ENCODE assay signal across 7 cellular contexts in genomic region chr17:50198026-50198669, GRCh38. TPM values are rescaled to one million over a fixed set of nuclear protein-coding genes. Genes with fewer than 3 reads are reported as not detected.
DNase-seq lines count a peak whose midpoint lies in the region; ATAC-seq and TF ChIP-seq lines count a peak whose summit lies in the region.

No MANE protein-coding gene starts in this region.

- peak overlapping the region; percentile 100 for H3K9ac ChIP-seq in mesenchymal stem cell (ENCODE audit: low read length)

- H4K8ac ChIP-seq in mesenchymal stem cell (ENCODE audit: low read length), result peak overlapping the region; percentile 50

- POLR2A ChIA-PET in activated B cell treated with CpG ODN at 0.5 μM for 24 hours (lab: Charles Lee), result interaction anchor here (0.5 to 1.1 kb wide), 2 partner anchors 29 to 51 kb away, joined by 5 to 6 read pairs; no protein-coding TSS in a partner anchor

- no peak overlapping the region for H2BK5ac ChIP-seq in mesenchymal stem cell (ENCODE audit: low read depth, low read length, poor library complexity, severe bottlenecking)

- H3K18ac ChIP-seq in mesenchymal stem cell (ENCODE audit: low read depth in 1 of 2, low read length in 2 of 2), result peak overlapping the region in 1 of 2 experiments; percentile 85

- no peak for ATAC-seq in activated B cell treated with CpG ODN at 0.5 μM for 24 hours (ENCODE audit: low read depth)
- ATAC-seq in stimulated activated effector memory CD8-positive, alpha-beta T cell treated with anti-CD3 and anti-CD28 coated beads, Interleukin-12 subunit alpha, Interleukin-12 subunit beta, amount 100 ng/mL, for 72 hours, result no peak
- ATAC-seq in GM18520 (IDR thresholded peaks at IDR 0.05; ENCODE audit: unreplicated experiment), result no peak

- no peak overlapping the region for H3K4me3 ChIP-seq in GM12864 (ENCODE audit: low read depth, low read length)
- H3K4me3 ChIP-seq in NB4 (ENCODE audit: low read depth, low read length), result no peak overlapping the region
- H3K4me3 ChIP-seq in mesenchymal stem cell (ENCODE audit: insufficient read depth in 1 of 2, low read depth in 1 of 2, low read length in 2 of 2), result peak overlapping the region; percentile 11 to 100

- H3K79me1 ChIP-seq in mesenchymal stem cell (replicated peaks; ENCODE audit: low read length, poor library complexity, severe bottlenecking), result peaks cover 7% of the 10 kb centered on the region

- H4K91ac ChIP-seq in mesenchymal stem cell (ENCODE audit: low read length), result no peak overlapping the region

- H3K36me3 ChIP-seq in mesenchymal stem cell (ENCODE audit: control insufficient read depth in 1 of 2, insufficient read depth in 2 of 2, low read depth in 1 of 2, low read length in 2 of 2), result peaks cover 61 to 63% of the 10 kb centered on the region in 2 experiments

- no peak overlapping the region for H2BK120ac ChIP-seq in mesenchymal stem cell (ENCODE audit: low read depth, low read length)

- 45% methylated on average over 7 of the region's 7 CpGs for WGBS in mesenchymal stem cell

- no peaks in the 10 kb centered on the region for H3K27me3 ChIP-seq in mesenchymal stem cell (ENCODE audit: control insufficient read depth in 1 of 2, insufficient read depth in 1 of 2, low read length in 2 of 2)

- no peak overlapping the region for H3K27ac Mint-ChIP-seq in activated B cell treated with CpG ODN at 0.5 μM for 24 hours
- H3K27ac Mint-ChIP-seq in chondrocyte (ENCODE audit: unreplicated experiment), result peak overlapping the region; percentile 95
- H3K27ac Mint-ChIP-seq in stimulated activated effector memory CD8-positive, alpha-beta T cell treated with anti-CD3 and anti-CD28 coated beads, Interleukin-12 subunit alpha, Interleukin-12 subunit beta, amount 100 ng/mL, for 72 hours, result no peak overlapping the region

- peaks cover 36% of the 10 kb centered on the region for H3K4me1 Mint-ChIP-seq in activated B cell treated with CpG ODN at 0.5 μM for 24 hours
- H3K4me1 Mint-ChIP-seq in chondrocyte (ENCODE audit: low read depth), result peaks cover 73% of the 10 kb centered on the region
- peaks cover 9% of the 10 kb centered on the region for H3K4me1 Mint-ChIP-seq in stimulated activated effector memory CD8-positive, alpha-beta T cell treated with anti-CD3 and anti-CD28 coated beads, Interleukin-12 subunit alpha, Interleukin-12 subunit beta, amount 100 ng/mL, for 72 hours

- DNase-seq in GM12864 (ENCODE audit: low read depth) (no peak), NB4 (ENCODE audit: low read depth) (peak; percentile 69), activated B cell treated with CpG ODN at 0.5 μM for 24 hours (peak; percentile 53), chondrocyte (ENCODE audit: low spot score) (peak; percentile 56), mesenchymal stem cell (peak; percentile 82)
- peak; percentile 29 to 76 for DNase-seq in stimulated activated effector memory CD8-positive, alpha-beta T cell treated with anti-CD3 and anti-CD28 coated beads, Interleukin-12 subunit alpha, Interleukin-12 subunit beta, amount 100 ng/mL, for 72 hours (ENCODE audit: low spot score in 2 of 2)

- no peak for TF ChIP-seq POLR2A in NB4 (IDR thresholded peaks at IDR 0.05; ENCODE audit: extremely low read depth, insufficient read length)

- peak overlapping the region; percentile 27 for H2AK5ac ChIP-seq in mesenchymal stem cell (ENCODE audit: low read length, severe bottlenecking)

- intact Hi-C loops in activated B cell treated with CpG ODN at 0.5 μM for 24 hours (cut with micrococcal nuclease), result loop anchor here (1.0 to 2.0 kb wide), 2 partner anchors 29 to 49 kb away; no protein-coding TSS in a partner anchor

- H3K4ac ChIP-seq in mesenchymal stem cell (ENCODE audit: low read depth in 1 of 2, low read length in 2 of 2), result peak overlapping the region in 1 of 2 experiments; percentile 20

- peaks cover 30% of the 10 kb centered on the region for H3K27me3 Mint-ChIP-seq in activated B cell treated with CpG ODN at 0.5 μM for 24 hours
- no peaks in the 10 kb centered on the region for H3K27me3 Mint-ChIP-seq in chondrocyte (ENCODE audit: low read depth)

- H2AFZ ChIP-seq in mesenchymal stem cell (ENCODE audit: low read depth, low read length), result no peak overlapping the region

- TF ChIP-seq CTCF in GM12864 (IDR thresholded peaks at IDR 0.05; ENCODE audit: low read depth, low read length, missing control alignments) (peak; percentile 71), NB4 (IDR thresholded peaks at IDR 0.05; ENCODE audit: low read depth, low read length) (peak; percentile 86), activated B cell treated with CpG ODN at 0.5 μM for 24 hours (IDR thresholded peaks at IDR 0.05) (no peak), chondrocyte (IDR thresholded peaks at IDR 0.05) (peak; percentile 78)

- H3K9me3 Mint-ChIP-seq in activated B cell treated with CpG ODN at 0.5 μM for 24 hours (no peaks in the 10 kb centered on the region), chondrocyte (ENCODE audit: low read depth) (no peaks in the 10 kb centered on the region)
- H3K9me3 Mint-ChIP-seq in stimulated activated effector memory CD8-positive, alpha-beta T cell treated with anti-CD3 and anti-CD28 coated beads, Interleukin-12 subunit alpha, Interleukin-12 subunit beta, amount 100 ng/mL, for 72 hours, result no peaks in the 10 kb centered on the region

- H2BK12ac ChIP-seq in mesenchymal stem cell (ENCODE audit: low read length in 2 of 2), result no peak overlapping the region

- H3K27ac ChIP-seq in mesenchymal stem cell (ENCODE audit: low read length, poor library complexity, severe bottlenecking), result peak overlapping the region; percentile 82

- H3K36me3 Mint-ChIP-seq in activated B cell treated with CpG ODN at 0.5 μM for 24 hours (ENCODE audit: low read depth), result peaks cover under 1% of the 10 kb centered on the region
- H3K36me3 Mint-ChIP-seq in chondrocyte (ENCODE audit: low read depth), result peaks cover 70% of the 10 kb centered on the region
- H3K36me3 Mint-ChIP-seq in stimulated activated effector memory CD8-positive, alpha-beta T cell treated with anti-CD3 and anti-CD28 coated beads, Interleukin-12 subunit alpha, Interleukin-12 subunit beta, amount 100 ng/mL, for 72 hours, result no peaks in the 10 kb centered on the region

- H3K9me3 ChIP-seq in mesenchymal stem cell (ENCODE audit: control insufficient read depth, low read length), result no peaks in the 10 kb centered on the region

- H3K14ac ChIP-seq in mesenchymal stem cell (ENCODE audit: low read length in 2 of 2), result peak overlapping the region in 1 of 2 experiments; percentile 89

- peak overlapping the region; percentile 66 for H3K4me3 Mint-ChIP-seq in activated B cell treated with CpG ODN at 0.5 μM for 24 hours
- peak overlapping the region; percentile 99 for H3K4me3 Mint-ChIP-seq in chondrocyte (ENCODE audit: unreplicated experiment)
- H3K4me3 Mint-ChIP-seq in stimulated activated effector memory CD8-positive, alpha-beta T cell treated with anti-CD3 and anti-CD28 coated beads, Interleukin-12 subunit alpha, Interleukin-12 subunit beta, amount 100 ng/mL, for 72 hours, result peak overlapping the region; percentile 8

- peak overlapping the region; percentile 73 for H3K4me2 ChIP-seq in mesenchymal stem cell (ENCODE audit: low read length, poor library complexity, severe bottlenecking)

- CTCF ChIA-PET in activated B cell treated with CpG ODN at 0.5 μM for 24 hours (lab: Charles Lee), result interaction anchor here (0.6 to 4.4 kb wide), 12 partner anchors 10 to 104 kb away, joined by 4 to 86 read pairs (median 6); no protein-coding TSS in a partner anchor

- no peak overlapping the region for H2BK15ac ChIP-seq in mesenchymal stem cell (ENCODE audit: low read depth, poor library complexity, severe bottlenecking)

- peak overlapping the region in 1 of 2 experiments; percentile 49 for H3K23ac ChIP-seq in mesenchymal stem cell (ENCODE audit: low read length in 2 of 2)

- H3K4me1 ChIP-seq in mesenchymal stem cell (ENCODE audit: control insufficient read depth, insufficient read depth, low read depth, low read length), result peaks cover 47% of the 10 kb centered on the region

RNA-seq across cellular contexts. Expression of gene COL1A1, which starts 3.3 kb away (rescaled TPM):
- 8.8 and 9.2 TPM in 2 replicates for total RNA-seq in activated B cell treated with CpG ODN at 0.5 μM for 24 hours
- total RNA-seq in chondrocyte, result 34,852 to 36,120 TPM (median 35,333 TPM) in 3 replicates
- polyA plus RNA-seq in mesenchymal stem cell (2013, experiment 1 of 2), result 4,381 TPM
- polyA plus RNA-seq in mesenchymal stem cell (2013, experiment 2 of 2), result 4,150 TPM

RNA-seq across cellular contexts. Expression of gene SGCA, which starts 32.3 kb away (rescaled TPM):
- 1.7 and 2.2 TPM in 2 replicates for total RNA-seq in activated B cell treated with CpG ODN at 0.5 μM for 24 hours
- 0.85 to 5.5 TPM (median 1.3 TPM) in 3 replicates for total RNA-seq in chondrocyte
- polyA plus RNA-seq in mesenchymal stem cell (2013, experiment 1 of 2), result 0.14 TPM
- polyA plus RNA-seq in mesenchymal stem cell (2013, experiment 2 of 2), result 0.08 TPM

RNA-seq across cellular contexts. Expression of gene PPP1R9B, which starts 47.7 kb away (rescaled TPM):
- total RNA-seq in activated B cell treated with CpG ODN at 0.5 μM for 24 hours (300 and 313 TPM in 2 replicates), chondrocyte (75.4 to 84.2 TPM (median 79.3 TPM) in 3 replicates)
- polyA plus RNA-seq in mesenchymal stem cell (2013, experiment 1 of 2), result 34.9 TPM
- 33.0 TPM for polyA plus RNA-seq in mesenchymal stem cell (2013, experiment 2 of 2)

Comparison
In these comparisons a context has a peak if more than half of its experiments do, and no peak if none do; other contexts are left out.
1. H3K4me3 ChIP-seq: peak in mesenchymal stem cell (2 of 2); none in GM12864 (single experiment) and NB4 (single experiment).
2. H3K4me3 Mint-ChIP-seq: peak in every context shown above with its lines; median percentile 99 in chondrocyte; 66 in activated B cell treated with CpG ODN at 0.5 μM for 24 hours; 8 in stimulated activated effector memory CD8-positive, alpha-beta T cell treated with anti-CD3 and anti-CD28 coated beads, Interleukin-12 subunit alpha, Interleukin-12 subunit beta, amount 100 ng/mL, for 72 hours.
3. RNA of gene COL1A1, which starts 3.3 kb away (total RNA-seq): 34,852 to 36,120 TPM in chondrocyte; 8.8 to 9.2 TPM in activated B cell treated with CpG ODN at 0.5 μM for 24 hours; every median in the first group is over 1,000 times any median in the second.